In the genomic region with DNA sequence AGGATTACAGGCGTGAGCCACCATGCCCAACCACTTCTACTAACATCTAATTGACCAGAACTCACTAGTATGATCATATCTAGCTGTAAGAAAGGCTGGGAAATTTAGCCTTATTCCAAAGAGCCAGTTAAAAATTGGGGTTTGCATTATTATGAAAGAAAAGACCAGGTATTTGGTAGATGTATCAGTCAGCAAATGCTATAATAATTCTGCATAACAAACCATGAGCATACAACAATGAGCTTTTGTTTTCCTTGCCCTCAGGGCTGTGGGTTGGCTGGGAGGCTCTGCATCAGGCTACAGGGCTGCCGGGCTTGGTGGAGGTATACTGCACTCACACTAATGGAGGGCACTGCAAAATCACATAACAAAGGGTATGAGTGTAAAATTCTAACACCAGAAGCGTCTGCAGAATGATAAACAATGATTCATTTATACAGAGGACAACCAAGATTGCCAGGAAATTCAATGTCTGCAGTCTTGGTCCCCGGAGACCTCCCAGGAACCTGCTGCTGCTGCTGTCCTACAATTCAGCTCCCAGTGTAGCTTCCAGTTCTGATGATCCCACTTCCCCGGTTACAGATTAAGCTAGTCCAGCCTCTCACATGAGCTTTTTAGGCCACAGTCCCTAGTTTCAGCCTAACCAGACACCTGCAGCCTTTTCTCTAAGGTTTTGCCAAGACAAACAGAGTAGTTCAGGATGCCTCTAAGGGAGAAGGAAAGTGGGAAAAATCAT, we compare ENCODE assay signal across 10 cellular contexts. TPM values are rescaled to one million over a fixed set of nuclear protein-coding genes. Genes with fewer than 3 reads are reported as not detected.
A peak's percentile ranks its signal among the peaks of the same experiment; 100 is the strongest.
DNase-seq lines count a peak whose midpoint lies in the region; ATAC-seq, FAIRE-seq and TF ChIP-seq lines count a peak whose summit lies in the region.
"Had no signal": no experiment of that assay in that cellular context is flagged by ENCODE, and none has a peak within 500 bp of the region (broad histone marks: within the 10 kb centered on the region; RNA-seq: fewer than 3 reads in every experiment).

No MANE protein-coding gene starts in this region.

- H3K4me3 Mint-ChIP-seq in naive thymus-derived CD8-positive, alpha-beta T cell: no peak overlapping the region
- H3K4me3 Mint-ChIP-seq: activated B cell treated with CpG ODN at 0.5 μM for 24 hours; activated naive CD4-positive, alpha-beta T cell treated with anti-CD3 and anti-CD28 coated beads, Interleukin-2, amount 50 U/mL, for 24 hours had no signal

- H3K9me3 ChIP-seq in K562 (replicated peaks; ENCODE audit: control insufficient read depth, insufficient read depth, low read depth, low read length) (no peaks in the 10 kb centered on the region), right cardiac atrium (ENCODE audit: control insufficient read depth, low read length) (no peaks in the 10 kb centered on the region)
- no peaks in the 10 kb centered on the region for H3K9me3 ChIP-seq in effector memory CD4-positive, alpha-beta T cell (ENCODE audit: control insufficient read depth, low read length)

- H3K36me3 ChIP-seq in K562 (ENCODE audit: control insufficient read depth, insufficient read depth, low read length): no peaks in the 10 kb centered on the region
- no peaks in the 10 kb centered on the region for H3K36me3 ChIP-seq in effector memory CD4-positive, alpha-beta T cell (ENCODE audit: control insufficient read depth, insufficient read depth, low read length)

- POLR2A ChIA-PET in K562 (lab: Yijun Ruan, JAX): interaction anchor here (0.6 to 1.9 kb wide), 6 partner anchors 9 to 41 kb away, joined by 3 to 7 read pairs (median 4); no protein-coding TSS in a partner anchor
- POLR2A ChIA-PET in naive thymus-derived CD8-positive, alpha-beta T cell (lab: Charles Lee): interaction anchor here (0.5 kb wide), 2 partner anchors 12 to 18 kb away, joined by 3 to 6 read pairs; no protein-coding TSS in a partner anchor

- H3K27ac ChIP-seq in K562 (ENCODE audit: extremely low read depth, low read depth, low read length) (no peak overlapping the region), right cardiac atrium (ENCODE audit: low read length) (peak overlapping the region; percentile 15)
- no peak overlapping the region for H3K27ac ChIP-seq in effector memory CD4-positive, alpha-beta T cell (ENCODE audit: insufficient read depth, low read length, poor library complexity, severe bottlenecking)

- H3K4me1 ChIP-seq in K562 (replicated peaks in 1 of 2; ENCODE audit: control insufficient read depth in 2 of 2, insufficient read depth in 2 of 2, low read length in 2 of 2) (peaks cover 0 to 18% of the 10 kb centered on the region in 2 experiments; a peak in 4 of 5 replicates), right cardiac atrium (ENCODE audit: control insufficient read depth, insufficient read depth, low read length) (peaks cover 10% of the 10 kb centered on the region)
- H3K4me1 ChIP-seq in effector memory CD4-positive, alpha-beta T cell (ENCODE audit: control insufficient read depth, insufficient read depth, low read length, poor library complexity, severe bottlenecking): no peaks in the 10 kb centered on the region

- H3K79me2 ChIP-seq in K562 (ENCODE audit: control insufficient read depth, insufficient read depth, low read length): no peaks in the 10 kb centered on the region

- no peak overlapping the region for H3K4me3 ChIP-seq in K562
- no peak overlapping the region for H3K4me3 ChIP-seq in right cardiac atrium (ENCODE audit: low read length)
- H3K4me3 ChIP-seq in effector memory CD4-positive, alpha-beta T cell (ENCODE audit: insufficient read depth, low read depth, low read length, poor library complexity, severe bottlenecking): no peak overlapping the region

- in situ Hi-C loops in K562 (cut with MboI): no loop called here

- no TSS peak for BruUV-seq in K562 (replicated peaks; lab: Mats Ljungman, UMichigan)

- H4K20me1 ChIP-seq in K562 (replicated peaks; ENCODE audit: control insufficient read depth, insufficient read depth, low read length): no peaks in the 10 kb centered on the region

- ATAC-seq in K562: peak; percentile 21
- ATAC-seq in right cardiac atrium: peak; percentile 39 to 62
- ATAC-seq in GM18907 (IDR thresholded peaks at IDR 0.05; ENCODE audit: unreplicated experiment): no peak
- ATAC-seq in naive thymus-derived CD8-positive, alpha-beta T cell: no peak

- H2AFZ ChIP-seq in K562 (ENCODE audit: low read depth, low read length): no peak overlapping the region

- TF ChIP-seq RAD21 in K562 (CRISPR knock-in tag; conservative IDR thresholded peaks at IDR 0.05 in 1 of 2, IDR thresholded peaks at IDR 0.05 in 1 of 2): no peak

- no peak for TF ChIP-seq CTCF in K562 (IDR thresholded peaks at IDR 0.05 in 2 of 3, conservative IDR thresholded peaks at IDR 0.05 in 1 of 3; ENCODE audit: insufficient read depth in 2 of 3, low read depth in 1 of 3, low read length in 3 of 3)

- 36% methylated on average over 5 of the region's 5 CpGs for WGBS in K562 (ENCODE audit: insufficient coverage, low coverage, missing lambda C conversion rate)
- 56% methylated on average over 5 of the region's 5 CpGs for WGBS in right cardiac atrium

- DNase-seq in HuH-7 (ENCODE audit: low spot score): peak; percentile 28
- DNase-seq in K562 (ENCODE audit: extremely low read depth in 1 of 4, low spot score in 3 of 4): peak in 1 of 4 experiments; percentile 24
- peak in 2 of 3 donors; percentile 46 to 70 for DNase-seq in right cardiac atrium
- DNase-seq in superior temporal gyrus (ENCODE audit: extremely low spot score): peak; percentile 61
- no peak for DNase-seq in effector memory CD4-positive, alpha-beta T cell
- DNase-seq in naive thymus-derived CD8-positive, alpha-beta T cell: no peak
- DNase-seq: activated B cell treated with CpG ODN at 0.5 μM for 24 hours; stimulated activated CD4-positive, alpha-beta T cell treated with anti-CD3 and anti-CD28 coated beads, Interleukin-1b, Interleukin-23, amount 100 ng/mL, for 48 hours had no signal

- no peak overlapping the region for H3K9ac ChIP-seq in K562 (ENCODE audit: insufficient read depth in 1 of 2, low read depth in 2 of 2, low read length in 2 of 2)

- FAIRE-seq in K562 (lab: Jason Lieb, UNC): no peak

- CTCF ChIA-PET in K562 (lab: Yijun Ruan, JAX; ENCODE audit: low intra/inter-chr PET ratio): no interaction called here

- peak overlapping the region; percentile 51 for H3K4me2 ChIP-seq in K562 (ENCODE audit: insufficient read depth, low read length)

- TF ChIP-seq POLR2A in K562 (conservative IDR thresholded peaks at IDR 0.05): no peak

- peaks cover 0 to 3% (median 0%) of the 10 kb centered on the region in 5 donors for H3K27me3 Mint-ChIP-seq in naive thymus-derived CD8-positive, alpha-beta T cell
- H3K27me3 Mint-ChIP-seq: activated B cell treated with CpG ODN at 0.5 μM for 24 hours; activated naive CD4-positive, alpha-beta T cell treated with anti-CD3 and anti-CD28 coated beads, Interleukin-2, amount 50 U/mL, for 24 hours had no signal

- intact Hi-C loops in K562 (cut with micrococcal nuclease) (loop anchor here (1.0 kb wide), 1 partner anchor 72 kb away; no protein-coding TSS in a partner anchor), right cardiac atrium (cut with DNase I) (no loop called here)

- H3K36me3 Mint-ChIP-seq in naive thymus-derived CD8-positive, alpha-beta T cell: peaks cover 0 to 5% (median 2%) of the 10 kb centered on the region in 3 donors
- H3K36me3 Mint-ChIP-seq: activated naive CD4-positive, alpha-beta T cell treated with anti-CD3 and anti-CD28 coated beads, Interleukin-2, amount 50 U/mL, for 24 hours had no signal

- H3K27ac Mint-ChIP-seq in naive thymus-derived CD8-positive, alpha-beta T cell: peak overlapping the region in 2 of 10 donors; percentile 66 to 89
- H3K27ac Mint-ChIP-seq: activated B cell treated with CpG ODN at 0.5 μM for 24 hours; activated naive CD4-positive, alpha-beta T cell treated with anti-CD3 and anti-CD28 coated beads, Interleukin-2, amount 50 U/mL, for 24 hours had no signal

- TF ChIP-seq EP300 in K562 (IDR thresholded peaks at IDR 0.05; ENCODE audit: low read length): no peak

- no peaks in the 10 kb centered on the region for H3K9me1 ChIP-seq in K562 (ENCODE audit: control insufficient read depth, insufficient read depth, low read length)

- no peaks in the 10 kb centered on the region; a peak in 1 of 5 replicates for H3K27me3 ChIP-seq in K562 (ENCODE audit: control insufficient read depth in 2 of 2, insufficient read depth in 2 of 2, low read length in 2 of 2)
- H3K27me3 ChIP-seq in right cardiac atrium (ENCODE audit: control insufficient read depth, insufficient read depth): no peaks in the 10 kb centered on the region
- H3K27me3 ChIP-seq in effector memory CD4-positive, alpha-beta T cell (replicated peaks; ENCODE audit: control insufficient read depth, insufficient read depth, low read length, poor library complexity, severe bottlenecking): no peaks in the 10 kb centered on the region

- peaks cover 4 to 12% (median 8%) of the 10 kb centered on the region in 4 donors for H3K4me1 Mint-ChIP-seq in naive thymus-derived CD8-positive, alpha-beta T cell

- no peaks in the 10 kb centered on the region for H3K9me3 Mint-ChIP-seq in naive thymus-derived CD8-positive, alpha-beta T cell
- H3K9me3 Mint-ChIP-seq: activated B cell treated with CpG ODN at 0.5 μM for 24 hours; activated naive CD4-positive, alpha-beta T cell treated with anti-CD3 and anti-CD28 coated beads, Interleukin-2, amount 50 U/mL, for 24 hours had no signal

TF ChIP-seq in K562, 482 proteins besides CTCF, POLR2A, EP300 and RAD21 (continues in another document):
- no peak for TF ChIP-seq ZNF41 (CRISPR knock-in tag; conservative IDR thresholded peaks at IDR 0.05)

RNA-seq across cellular contexts. Expression of gene ST3GAL5, which starts 32.2 kb away (rescaled TPM):
- total RNA-seq in K562 (2011; cell fraction: chromatin; rRNA removed; ENCODE audit: low replicate concordance): 39.5 and 67.1 TPM in 2 replicates
- total RNA-seq in K562 (2011; cell fraction: nucleolus; rRNA removed): 22.7 and 28.6 TPM in 2 replicates
- 36.4 and 54.3 TPM in 2 replicates for total RNA-seq in K562 (2011; cell fraction: nucleoplasm; rRNA removed)
- total RNA-seq in K562 (2014; rRNA removed): 4.1 and 6.3 TPM in 2 replicates
- 4.4 and 4.9 TPM in 2 replicates for total RNA-seq in K562 (2014; rRNA removed; fragmentation: Illumina TruSeq; extraction: Trizol)
- total RNA-seq in K562 (2015; rRNA removed; fragmentation: Illumina TruSeq; extraction: Trizol): 2.9 and 3.6 TPM in 2 replicates
- 4.0 and 4.2 TPM in 2 replicates for total RNA-seq in K562 (2021)
- 7.9 and 10.0 TPM in 2 replicates for polyA plus RNA-seq in K562 (2011; rRNA removed)
- polyA plus RNA-seq in K562 (2011; cell fraction: cytosol; rRNA removed): 2.8 and 4.2 TPM in 2 replicates
- 7.7 and 8.6 TPM in 2 replicates for polyA plus RNA-seq in K562 (2011; cell fraction: nucleus; rRNA removed)
- polyA plus RNA-seq in K562 (2012): 2.7 and 8.7 TPM in 2 replicates
- polyA plus RNA-seq in K562 (2014; fragmentation: Illumina TruSeq; extraction: Trizol): 3.5 and 4.1 TPM in 2 replicates
- 1 to 10 TPM; 1.6 to 1.8 TPM for polyA plus RNA-seq in K562 (2014; fragmentation: Nextera tagmentation; extraction: Ambion mirVana)
- 3.1 and 4.4 TPM in 2 replicates for polyA plus RNA-seq in K562 (2014; rRNA removed)
- 11.3 and 14.3 TPM in 2 replicates for polyA minus RNA-seq in K562 (2011; rRNA and poly(A)+ RNA removed)
- polyA minus RNA-seq in K562 (2011; cell fraction: cytosol; rRNA and poly(A)+ RNA removed): 2.3 and 3.1 TPM in 2 replicates
- 6.5 and 12.1 TPM in 2 replicates for polyA minus RNA-seq in K562 (2011; cell fraction: nucleus; rRNA and poly(A)+ RNA removed)
- total RNA-seq in right cardiac atrium: 10 to 100 TPM in 2 of 4 donors, 1 to 10 TPM in 2; 8.7 to 14.0 (median 9.7) TPM
- polyA plus RNA-seq in right cardiac atrium: 5.4 TPM
- total RNA-seq in naive thymus-derived CD8-positive, alpha-beta T cell: 10 to 100 TPM; 42.1 to 44.1 TPM
- 10 to 100 TPM; 17.1 to 23.8 (median 17.3) TPM for polyA plus RNA-seq in naive thymus-derived CD8-positive, alpha-beta T cell

Comparison
In these comparisons a context has a peak if more than half of its experiments do, and no peak if none do; other contexts are left out.
1. DNase-seq: peak in HuH-7 (single experiment), right cardiac atrium (2 of 3) and superior temporal gyrus (single experiment); none in effector memory CD4-positive, alpha-beta T cell (0 of 3) and naive thymus-derived CD8-positive, alpha-beta T cell (0 of 10).
2. ATAC-seq: peak in K562 (single experiment) and right cardiac atrium (2 of 2); none in GM18907 (single experiment) and naive thymus-derived CD8-positive, alpha-beta T cell (0 of 2).